1 cellular context compared by ENCODE assay signal in genomic region chr3:42755681-42756578, GRCh38.
TF ChIP-seq lines count a peak whose summit lies in the region.

No MANE protein-coding gene starts in this region.

TF ChIP-seq in GM12878, 131 proteins besides CTCF, POLR2A, EP300 and RAD21:
- TF ChIP-seq MEF2A (IDR thresholded peaks at IDR 0.05; ENCODE audit: insufficient read depth, low read depth, low read length) (no peak), RB1 (IDR thresholded peaks at IDR 0.05; ENCODE audit: borderline replicate concordance) (no peak), LARP7 (IDR thresholded peaks at IDR 0.05) (no peak), NFYA (IDR thresholded peaks at IDR 0.05; ENCODE audit: borderline replicate concordance, low read depth, low read length) (no peak), PML (IDR thresholded peaks at IDR 0.05; ENCODE audit: low read length) (no peak), EED (IDR thresholded peaks at IDR 0.05; ENCODE audit: low read depth) (no peak)
- TF ChIP-seq, protein P1, sequence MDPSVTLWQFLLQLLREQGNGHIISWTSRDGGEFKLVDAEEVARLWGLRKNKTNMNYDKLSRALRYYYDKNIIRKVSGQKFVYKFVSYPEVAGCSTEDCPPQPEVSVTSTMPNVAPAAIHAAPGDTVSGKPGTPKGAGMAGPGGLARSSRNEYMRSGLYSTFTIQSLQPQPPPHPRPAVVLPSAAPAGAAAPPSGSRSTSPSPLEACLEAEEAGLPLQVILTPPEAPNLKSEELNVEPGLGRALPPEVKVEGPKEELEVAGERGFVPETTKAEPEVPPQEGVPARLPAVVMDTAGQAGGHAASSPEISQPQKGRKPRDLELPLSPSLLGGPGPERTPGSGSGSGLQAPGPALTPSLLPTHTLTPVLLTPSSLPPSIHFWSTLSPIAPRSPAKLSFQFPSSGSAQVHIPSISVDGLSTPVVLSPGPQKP (IDR thresholded peaks at IDR 0.05; ENCODE audit: low read depth, low read length): no peak
